In the genomic region with DNA sequence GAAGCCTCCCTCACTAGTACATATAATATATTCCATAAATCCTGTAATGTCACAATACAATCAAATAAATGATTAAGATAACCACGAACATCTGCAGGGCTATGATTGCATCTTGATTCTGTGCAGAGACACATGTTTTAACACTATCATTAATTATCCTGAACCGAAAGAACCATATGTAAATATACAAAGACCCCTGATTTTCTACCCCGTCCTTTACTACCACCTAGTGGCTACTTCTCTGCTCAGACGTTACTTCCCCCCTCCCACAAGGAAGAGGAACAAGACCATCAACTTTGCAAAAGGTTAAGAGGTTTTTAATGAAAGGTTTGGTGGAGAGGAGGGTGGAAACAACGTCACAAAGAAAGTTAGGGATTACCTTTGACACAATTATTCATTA, we compare ENCODE assay signal across 8 cellular contexts.
A peak's percentile ranks its signal among the peaks of the same experiment; 100 is the strongest.
DNase-seq lines count a peak whose midpoint lies in the region; ATAC-seq and TF ChIP-seq lines count a peak whose summit lies in the region.

No MANE protein-coding gene starts in this region.

- peaks cover 6% of the 10 kb centered on the region for H3K27me3 Mint-ChIP-seq in activated T-cell treated with anti-CD3 and anti-CD28 coated beads, Interleukin-2, amount 50 U/mL, for 4 hours (ENCODE audit: low read depth)

- CTCF ChIA-PET in HEK293 (lab: Yijun Ruan, JAX): interaction anchor here (0.5 to 8.4 kb wide), 17 partner anchors 10 to 283 kb away, joined by 3 to 82 read pairs (median 4); no protein-coding TSS in a partner anchor

- H3K4me3 ChIP-seq in HEK293 (ENCODE audit: low read depth, low read length) (no peak overlapping the region), SU-DHL-6 (ENCODE audit: insufficient read depth, low read length, poor library complexity, severe bottlenecking) (no peak overlapping the region), left lung (no peak overlapping the region)

- H3K27ac ChIP-seq in HEK293 (ENCODE audit: extremely low read depth, low read depth, low read length) (no peak overlapping the region), SU-DHL-6 (ENCODE audit: low read depth, low read length) (no peak overlapping the region), left lung (no peak overlapping the region)

- H3K9me3 ChIP-seq in HEK293 (ENCODE audit: control insufficient read depth, insufficient read depth, low read depth, low read length) (no peaks in the 10 kb centered on the region), SU-DHL-6 (ENCODE audit: insufficient read depth, low read length) (no peaks in the 10 kb centered on the region), left lung (no peaks in the 10 kb centered on the region)

- TF ChIP-seq CTCF in HEK293 (tag by site-specific recombination; IDR thresholded peaks at IDR 0.05) (peak; percentile 46; the same call in 1 of the 2 replicates), SU-DHL-6 (IDR thresholded peaks at IDR 0.05; ENCODE audit: insufficient read depth, low read length, poor library complexity, severe bottlenecking) (peak; percentile 10), left lung (IDR thresholded peaks at IDR 0.05) (no peak)

- no peaks in the 10 kb centered on the region for H3K4me1 Mint-ChIP-seq in activated T-cell treated with anti-CD3 and anti-CD28 coated beads, Interleukin-2, amount 50 U/mL, for 4 hours (ENCODE audit: low read depth)

- no peaks in the 10 kb centered on the region for H3K36me3 Mint-ChIP-seq in activated T-cell treated with anti-CD3 and anti-CD28 coated beads, Interleukin-2, amount 50 U/mL, for 4 hours (ENCODE audit: insufficient read depth)

- no peaks in the 10 kb centered on the region for H3K9me2 ChIP-seq in SU-DHL-6 (replicated peaks; ENCODE audit: insufficient read depth, low read length)

- no peaks in the 10 kb centered on the region for H3F3A ChIP-seq in SU-DHL-6 (ENCODE audit: insufficient read depth)

- no peak overlapping the region for H3K9ac ChIP-seq in SU-DHL-6 (ENCODE audit: low read length)

- no peak overlapping the region for H2AFZ ChIP-seq in SU-DHL-6 (ENCODE audit: low read depth, low read length, severe bottlenecking)

- no peak overlapping the region for H3K4me2 ChIP-seq in SU-DHL-6 (ENCODE audit: low read depth, low read length, poor library complexity, severe bottlenecking)

- DNase-seq in ELR (ENCODE audit: low read depth) (peak; percentile 18), left lung (no peak), epidermal melanocyte (ENCODE audit: insufficient read length, low spot score) (no peak)
- no peak for DNase-seq in stimulated activated naive CD8-positive, alpha-beta T cell treated with anti-CD3 and anti-CD28 coated beads, Interleukin-15, Interleukin-2, amounts not matched to agents 100 U/mL and 50 U/mL, for 24 hours
- no peak for DNase-seq in activated T-cell treated with anti-CD3 and anti-CD28 coated beads, Interleukin-2, amount 50 U/mL, for 4 hours
- no peak for DNase-seq in activated CD8-positive, alpha-beta memory T cell treated with anti-CD3 and anti-CD28 coated beads, Interleukin-2, amount 50 U/mL, for 48 hours

- ATAC-seq in left lung: peak; percentile 29
- no peak for ATAC-seq in stimulated activated naive CD8-positive, alpha-beta T cell treated with anti-CD3 and anti-CD28 coated beads, Interleukin-15, Interleukin-2, amounts not matched to agents 100 U/mL and 50 U/mL, for 24 hours
- no peak for ATAC-seq in activated T-cell treated with anti-CD3 and anti-CD28 coated beads, Interleukin-2, amount 50 U/mL, for 4 hours

- H3K79me2 ChIP-seq in SU-DHL-6 (ENCODE audit: insufficient read depth, low read length): no peaks in the 10 kb centered on the region

- peaks cover 2% of the 10 kb centered on the region; the same call in 1 of the 2 replicates for H3K4me1 ChIP-seq in HEK293 (ENCODE audit: control insufficient read depth, insufficient read depth, low read length)
- H3K4me1 ChIP-seq in left lung: no peaks in the 10 kb centered on the region

- no peaks in the 10 kb centered on the region for H3K9me3 Mint-ChIP-seq in activated T-cell treated with anti-CD3 and anti-CD28 coated beads, Interleukin-2, amount 50 U/mL, for 4 hours

- POLR2A ChIA-PET in HEK293 (lab: Yijun Ruan, JAX): no interaction called here

- no peaks in the 10 kb centered on the region for H4K20me1 ChIP-seq in SU-DHL-6 (ENCODE audit: low read depth, low read length)

- H3K4me3 Mint-ChIP-seq in activated T-cell treated with anti-CD3 and anti-CD28 coated beads, Interleukin-2, amount 50 U/mL, for 4 hours: no peak overlapping the region

- intact Hi-C loops in left lung (cut with DNase I): no loop called here

- H3K36me3 ChIP-seq in HEK293 (ENCODE audit: control insufficient read depth in 2 of 2, insufficient read depth in 1 of 2, low read length in 2 of 2) (no peaks in the 10 kb centered on the region), SU-DHL-6 (ENCODE audit: low read length) (no peaks in the 10 kb centered on the region), left lung (no peaks in the 10 kb centered on the region)

- H3K27me3 ChIP-seq in SU-DHL-6 (ENCODE audit: low read length) (no peaks in the 10 kb centered on the region), left lung (peaks cover 0 to 6% of the 10 kb centered on the region in 2 donors)

TF ChIP-seq in HEK293, 187 proteins besides CTCF, POLR2A, EP300 and RAD21:
- TF ChIP-seq, protein P1, sequence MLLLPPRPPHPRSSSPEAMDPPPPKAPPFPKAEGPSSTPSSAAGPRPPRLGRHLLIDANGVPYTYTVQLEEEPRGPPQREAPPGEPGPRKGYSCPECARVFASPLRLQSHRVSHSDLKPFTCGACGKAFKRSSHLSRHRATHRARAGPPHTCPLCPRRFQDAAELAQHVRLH (tag by site-specific recombination; IDR thresholded peaks at IDR 0.05): no peak
- peak; percentile 61 for TF ChIP-seq ZNF654 (tag by site-specific recombination; IDR thresholded peaks at IDR 0.05; ENCODE audit: low read depth)

Comparison
In these comparisons a context has a peak if more than half of its experiments do, and no peak if none do; other contexts are left out.
1. CTCF ChIP-seq: peak in HEK293 (single experiment) and SU-DHL-6 (single experiment); none in left lung (0 of 2).